ENCODE assay signal across 8 cellular contexts in genomic region chr1:222455188-222455879, GRCh38.
A peak's percentile ranks its signal among the peaks of the same experiment; 100 is the strongest.
DNase-seq lines count a peak whose midpoint lies in the region; ATAC-seq and TF ChIP-seq lines count a peak whose summit lies in the region.

No MANE protein-coding gene starts in this region.

- H3K36me3 ChIP-seq in H7 (replicated peaks; ENCODE audit: control insufficient read depth, insufficient read depth, low read length) (no peaks in the 10 kb centered on the region), RWPE2 (ENCODE audit: low read depth) (no peaks in the 10 kb centered on the region), osteoblast (ENCODE audit: insufficient read depth, low read length) (no peaks in the 10 kb centered on the region), testis (ENCODE audit: low read depth, missing control alignments) (no peaks in the 10 kb centered on the region)

- intact Hi-C loops in activated T-helper 2 cell treated with anti-CD3 and anti-CD28 coated beads, Interferon-gamma antibody, Interleukin-2, Interleukin-4, amounts not matched to agents 10 μg/mL and 5 μg/mL and 100 μg/mL, durations not matched to agents 14 hours and 24 hours and 36 hours (cut with micrococcal nuclease) = loop anchor here (1.0 to 10.0 kb wide), 5 partner anchors 359 to 1645 kb away; no protein-coding TSS in a partner anchor
- intact Hi-C loops in testis (cut with DNase I; ENCODE audit: low total_unique reads) = no loop called here

- no peak for TF ChIP-seq POLR2A in testis (IDR thresholded peaks at IDR 0.05)

- H3K4me3 ChIP-seq in H7 (ENCODE audit: insufficient read depth, low read depth, low read length) (no peak overlapping the region), LNCaP clone FGC (ENCODE audit: low read depth, low read length) (no peak overlapping the region), RWPE2 (ENCODE audit: severe bottlenecking) (peak overlapping the region; percentile 16), osteoblast (ENCODE audit: insufficient read depth, low read length) (peak overlapping the region; percentile 63), testis (no peak overlapping the region)

- no peak overlapping the region for H3K4me3 Mint-ChIP-seq in activated T-helper 2 cell treated with anti-CD3 and anti-CD28 coated beads, Interferon-gamma antibody, Interleukin-2, Interleukin-4, amounts not matched to agents 10 μg/mL and 5 μg/mL and 100 μg/mL, durations not matched to agents 14 hours and 24 hours and 36 hours (ENCODE audit: low read depth)

- DNase-seq in GDM1 (lab: John Stamatoyannopoulos, UW) (peak; percentile 59), H7 (peak; percentile 73), LNCaP clone FGC (ENCODE audit: low read depth) (peak; percentile 35), RWPE2 (ENCODE audit: low spot score) (no peak), foreskin keratinocyte (peak; percentile 48 to 84), osteoblast (ENCODE audit: insufficient read length, low spot score, missing footprints) (peak; percentile 92), testis (peak; percentile 94)
- DNase-seq in activated T-helper 2 cell treated with anti-CD3 and anti-CD28 coated beads, Interferon-gamma antibody, Interleukin-2, Interleukin-4, amounts not matched to agents 10 μg/mL and 5 μg/mL and 100 μg/mL, durations not matched to agents 14 hours and 24 hours and 36 hours (ENCODE audit: low spot score) = peak; percentile 68

- peaks cover 4% of the 10 kb centered on the region for H3K4me1 ChIP-seq in RWPE2 (ENCODE audit: insufficient read depth, poor library complexity, severe bottlenecking)
- no peaks in the 10 kb centered on the region for H3K4me1 ChIP-seq in foreskin keratinocyte
- H3K4me1 ChIP-seq in osteoblast (ENCODE audit: insufficient read depth, low read length) = peaks cover 20% of the 10 kb centered on the region
- H3K4me1 ChIP-seq in testis = peaks cover 8% of the 10 kb centered on the region

- WGBS in testis, 2 donors = 4% methylated on average over 16 of the region's 16 CpGs

- ATAC-seq in RWPE2 (ENCODE audit: low read depth) = peak; percentile 95
- ATAC-seq in foreskin keratinocyte = peak; percentile 95

- H2AFZ ChIP-seq in osteoblast (ENCODE audit: low read length) = peak overlapping the region; percentile 76

- H3K9me3 Mint-ChIP-seq in activated T-helper 2 cell treated with anti-CD3 and anti-CD28 coated beads, Interferon-gamma antibody, Interleukin-2, Interleukin-4, amounts not matched to agents 10 μg/mL and 5 μg/mL and 100 μg/mL, durations not matched to agents 14 hours and 24 hours and 36 hours = peaks cover 15% of the 10 kb centered on the region

- H3K27me3 ChIP-seq in H7 (ENCODE audit: control insufficient read depth, insufficient read depth, low read length) = no peaks in the 10 kb centered on the region
- H3K27me3 ChIP-seq in RWPE2 (ENCODE audit: insufficient read depth, poor library complexity, severe bottlenecking) = no peaks in the 10 kb centered on the region
- no peaks in the 10 kb centered on the region for H3K27me3 ChIP-seq in foreskin keratinocyte
- H3K27me3 ChIP-seq in osteoblast (ENCODE audit: insufficient read depth, low read length) = no peaks in the 10 kb centered on the region
- H3K27me3 ChIP-seq in testis = no peaks in the 10 kb centered on the region

- TF ChIP-seq CTCF in LNCaP clone FGC (IDR thresholded peaks at IDR 0.05; ENCODE audit: control insufficient read depth, extremely low read depth, insufficient read depth) = peak; percentile 99
- TF ChIP-seq CTCF in RWPE2 (IDR thresholded peaks at IDR 0.05; ENCODE audit: poor library complexity, severe bottlenecking) = peak; percentile 79
- peak; percentile 98 for TF ChIP-seq CTCF in foreskin keratinocyte (conservative IDR thresholded peaks at IDR 0.05)
- peak; percentile 97 for TF ChIP-seq CTCF in osteoblast (IDR thresholded peaks at IDR 0.05; ENCODE audit: extremely low read depth, low read depth, low read length)
- TF ChIP-seq CTCF in testis (IDR thresholded peaks at IDR 0.05) = peak; percentile 73 to 91 (median 85)

- no peaks in the 10 kb centered on the region for H4K20me1 ChIP-seq in osteoblast (ENCODE audit: insufficient read depth, low read length)

- H3K4me1 Mint-ChIP-seq in activated T-helper 2 cell treated with anti-CD3 and anti-CD28 coated beads, Interferon-gamma antibody, Interleukin-2, Interleukin-4, amounts not matched to agents 10 μg/mL and 5 μg/mL and 100 μg/mL, durations not matched to agents 14 hours and 24 hours and 36 hours (ENCODE audit: low read depth) = no peaks in the 10 kb centered on the region

- peaks cover 5% of the 10 kb centered on the region for H3K27me3 Mint-ChIP-seq in activated T-helper 2 cell treated with anti-CD3 and anti-CD28 coated beads, Interferon-gamma antibody, Interleukin-2, Interleukin-4, amounts not matched to agents 10 μg/mL and 5 μg/mL and 100 μg/mL, durations not matched to agents 14 hours and 24 hours and 36 hours (ENCODE audit: low read depth)

- H3K4me2 ChIP-seq in osteoblast (ENCODE audit: insufficient read depth, low read length) = peak overlapping the region; percentile 88

- no peak overlapping the region for H3K27ac Mint-ChIP-seq in activated T-helper 2 cell treated with anti-CD3 and anti-CD28 coated beads, Interferon-gamma antibody, Interleukin-2, Interleukin-4, amounts not matched to agents 10 μg/mL and 5 μg/mL and 100 μg/mL, durations not matched to agents 14 hours and 24 hours and 36 hours

- H3K9me3 ChIP-seq in RWPE2 (ENCODE audit: severe bottlenecking) (no peaks in the 10 kb centered on the region), osteoblast (ENCODE audit: low read depth, low read length) (peaks cover 3% of the 10 kb centered on the region), testis (no peaks in the 10 kb centered on the region)

- H3K36me3 Mint-ChIP-seq in activated T-helper 2 cell treated with anti-CD3 and anti-CD28 coated beads, Interferon-gamma antibody, Interleukin-2, Interleukin-4, amounts not matched to agents 10 μg/mL and 5 μg/mL and 100 μg/mL, durations not matched to agents 14 hours and 24 hours and 36 hours (ENCODE audit: low read depth) = peaks cover 3% of the 10 kb centered on the region

- H3K27ac ChIP-seq in RWPE2 (ENCODE audit: poor library complexity, severe bottlenecking) (no peak overlapping the region), foreskin keratinocyte (peak overlapping the region; percentile 1), osteoblast (ENCODE audit: low read depth, low read length) (peak overlapping the region; percentile 90), testis (no peak overlapping the region)

- no peaks in the 10 kb centered on the region for H3K79me2 ChIP-seq in osteoblast (ENCODE audit: insufficient read depth, low read length)

Comparison
In these comparisons a context has a peak if more than half of its experiments do, and no peak if none do; other contexts are left out.
1. H3K4me3 ChIP-seq: peak in RWPE2 (single experiment) and osteoblast (single experiment); none in H7 (single experiment), LNCaP clone FGC (single experiment) and testis (0 of 2).
2. H3K27ac ChIP-seq: peak in foreskin keratinocyte (single experiment) and osteoblast (single experiment); none in RWPE2 (single experiment) and testis (0 of 2).
3. Peak in every context shown above with its lines, with median percentiles within 50 percentile points of each other: CTCF ChIP-seq.